ENCODE assay signal across 1 cellular context in the genomic region with DNA sequence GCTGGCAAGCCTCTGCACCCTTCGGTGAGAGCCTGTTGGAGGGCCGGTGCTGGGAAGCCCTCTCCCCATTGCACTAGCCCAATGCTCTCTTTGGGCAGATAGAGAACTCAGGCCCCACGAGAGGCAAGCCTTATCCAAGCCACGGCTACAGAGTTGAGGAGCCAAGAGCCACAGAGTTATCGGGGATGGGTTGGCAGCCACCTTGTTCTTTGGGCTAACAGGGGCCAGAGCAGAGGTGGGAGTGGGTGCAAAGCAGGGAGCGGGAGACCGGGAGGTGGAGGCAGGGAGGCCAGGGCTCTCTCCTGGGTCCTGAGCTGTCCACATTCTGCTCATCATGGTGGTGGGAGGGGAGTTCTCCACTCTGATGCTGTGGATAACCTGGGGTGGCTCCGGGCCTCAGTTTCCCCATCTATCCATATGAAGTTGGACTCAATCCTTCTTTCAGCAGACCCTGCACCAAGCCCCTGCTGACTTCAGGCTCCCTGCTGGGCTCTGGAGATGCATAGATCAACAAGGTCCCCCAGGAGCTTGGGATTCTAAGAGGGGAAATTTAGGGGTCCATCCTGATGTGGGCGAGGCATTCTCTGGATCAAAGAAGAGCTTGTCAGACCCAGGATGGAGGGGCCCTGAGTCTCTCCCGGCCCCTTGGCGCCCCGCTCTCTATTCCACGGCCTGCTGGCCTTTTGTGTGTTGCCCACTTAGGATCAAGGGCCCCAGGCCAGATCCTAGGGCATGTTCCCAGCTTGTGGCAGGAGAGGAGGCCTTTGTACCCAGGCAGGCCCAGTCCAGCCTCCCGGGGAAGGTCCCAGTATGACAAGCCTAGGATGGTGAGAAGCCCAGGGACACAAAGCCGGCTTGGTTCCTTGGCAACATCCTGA.
A peak's percentile ranks its signal among the peaks of the same experiment; 100 is the strongest.
TF ChIP-seq lines count a peak whose summit lies in the region.

No MANE protein-coding gene starts in this region.

TF ChIP-seq in HepG2, 621 proteins besides CTCF, POLR2A, EP300 and RAD21 (continued from another document and continues in another):
- no peak for TF ChIP-seq HOMEZ (CRISPR knock-in tag; IDR thresholded peaks at IDR 0.05; ENCODE audit: low read depth)
- peak; percentile 83 for TF ChIP-seq ZFX (CRISPR knock-in tag; IDR thresholded peaks at IDR 0.05; ENCODE audit: low read depth)
- TF ChIP-seq ATRX (CRISPR knock-in tag; IDR thresholded peaks at IDR 0.05; ENCODE audit: borderline replicate concordance): no peak
- no peak for TF ChIP-seq ZNF337 (CRISPR knock-in tag; IDR thresholded peaks at IDR 0.05; ENCODE audit: borderline replicate concordance, low read depth)
- no peak for TF ChIP-seq NR2F6 (IDR thresholded peaks at IDR 0.05)
- TF ChIP-seq NR2F6 (CRISPR knock-in tag; IDR thresholded peaks at IDR 0.05): peak; percentile 1; the same call in 1 of the 2 replicates
- TF ChIP-seq NFKBIZ (CRISPR knock-in tag; IDR thresholded peaks at IDR 0.05): no peak
- TF ChIP-seq, protein P1, sequence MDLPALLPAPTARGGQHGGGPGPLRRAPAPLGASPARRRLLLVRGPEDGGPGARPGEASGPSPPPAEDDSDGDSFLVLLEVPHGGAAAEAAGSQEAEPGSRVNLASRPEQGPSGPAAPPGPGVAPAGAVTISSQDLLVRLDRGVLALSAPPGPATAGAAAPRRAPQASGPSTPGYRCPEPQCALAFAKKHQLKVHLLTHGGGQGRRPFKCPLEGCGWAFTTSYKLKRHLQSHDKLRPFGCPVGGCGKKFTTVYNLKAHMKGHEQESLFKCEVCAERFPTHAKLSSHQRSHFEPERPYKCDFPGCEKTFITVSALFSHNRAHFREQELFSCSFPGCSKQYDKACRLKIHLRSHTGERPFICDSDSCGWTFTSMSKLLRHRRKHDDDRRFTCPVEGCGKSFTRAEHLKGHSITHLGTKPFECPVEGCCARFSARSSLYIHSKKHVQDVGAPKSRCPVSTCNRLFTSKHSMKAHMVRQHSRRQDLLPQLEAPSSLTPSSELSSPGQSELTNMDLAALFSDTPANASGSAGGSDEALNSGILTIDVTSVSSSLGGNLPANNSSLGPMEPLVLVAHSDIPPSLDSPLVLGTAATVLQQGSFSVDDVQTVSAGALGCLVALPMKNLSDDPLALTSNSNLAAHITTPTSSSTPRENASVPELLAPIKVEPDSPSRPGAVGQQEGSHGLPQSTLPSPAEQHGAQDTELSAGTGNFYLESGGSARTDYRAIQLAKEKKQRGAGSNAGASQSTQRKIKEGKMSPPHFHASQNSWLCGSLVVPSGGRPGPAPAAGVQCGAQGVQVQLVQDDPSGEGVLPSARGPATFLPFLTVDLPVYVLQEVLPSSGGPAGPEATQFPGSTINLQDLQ (CRISPR knock-in tag; IDR thresholded peaks at IDR 0.05): 0 out of 2 replicates have a peak, but pooled peaks have one; percentile 11
- no peak for TF ChIP-seq PCBP2 (optimal IDR thresholded peaks at IDR 0.05; ENCODE audit: low read depth, low read length, poor library complexity, severe bottlenecking)
- TF ChIP-seq FOSL2 (CRISPR knock-in tag; IDR thresholded peaks at IDR 0.05): no peak
- peak; percentile 45; the same call in 1 of the 2 replicates for TF ChIP-seq RFX1 (IDR thresholded peaks at IDR 0.05)
- TF ChIP-seq ATF7 (IDR thresholded peaks at IDR 0.05): no peak
- TF ChIP-seq ATF7 (CRISPR knock-in tag; IDR thresholded peaks at IDR 0.05): no peak
- TF ChIP-seq ZNF143 (CRISPR knock-in tag; IDR thresholded peaks at IDR 0.05): no peak; the same call in 1 of the 2 replicates
- no peak for TF ChIP-seq ELF1 (CRISPR knock-in tag; IDR thresholded peaks at IDR 0.05)
- no peak for TF ChIP-seq RARA (CRISPR knock-in tag; IDR thresholded peaks at IDR 0.05)
- 0 out of 2 replicates have a peak, but pooled peaks have one; percentile 66 for TF ChIP-seq ZNF296 (CRISPR knock-in tag; conservative IDR thresholded peaks at IDR 0.05)
- TF ChIP-seq ZNF530 (CRISPR knock-in tag; IDR thresholded peaks at IDR 0.05; ENCODE audit: low read depth): peak; percentile 44; the same call in 1 of the 2 replicates
- no peak for TF ChIP-seq ZNF788 (CRISPR knock-in tag; IDR thresholded peaks at IDR 0.05; ENCODE audit: borderline replicate concordance)
- no peak for TF ChIP-seq SRSF1 (optimal IDR thresholded peaks at IDR 0.05; ENCODE audit: low read depth, low read length)
- TF ChIP-seq, protein P2, sequence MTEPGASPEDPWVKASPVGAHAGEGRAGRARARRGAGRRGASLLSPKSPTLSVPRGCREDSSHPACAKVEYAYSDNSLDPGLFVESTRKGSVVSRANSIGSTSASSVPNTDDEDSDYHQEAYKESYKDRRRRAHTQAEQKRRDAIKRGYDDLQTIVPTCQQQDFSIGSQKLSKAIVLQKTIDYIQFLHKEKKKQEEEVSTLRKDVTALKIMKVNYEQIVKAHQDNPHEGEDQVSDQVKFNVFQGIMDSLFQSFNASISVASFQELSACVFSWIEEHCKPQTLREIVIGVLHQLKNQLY (CRISPR knock-in tag; IDR thresholded peaks at IDR 0.05): peak; percentile 37; the same call in 1 of the 2 replicates
- TF ChIP-seq TP53 (CRISPR knock-in tag; conservative IDR thresholded peaks at IDR 0.05): no peak
- peak; percentile 14; the same call in 1 of the 2 replicates for TF ChIP-seq ZNF557 (CRISPR knock-in tag; IDR thresholded peaks at IDR 0.05)
- TF ChIP-seq, protein P3, sequence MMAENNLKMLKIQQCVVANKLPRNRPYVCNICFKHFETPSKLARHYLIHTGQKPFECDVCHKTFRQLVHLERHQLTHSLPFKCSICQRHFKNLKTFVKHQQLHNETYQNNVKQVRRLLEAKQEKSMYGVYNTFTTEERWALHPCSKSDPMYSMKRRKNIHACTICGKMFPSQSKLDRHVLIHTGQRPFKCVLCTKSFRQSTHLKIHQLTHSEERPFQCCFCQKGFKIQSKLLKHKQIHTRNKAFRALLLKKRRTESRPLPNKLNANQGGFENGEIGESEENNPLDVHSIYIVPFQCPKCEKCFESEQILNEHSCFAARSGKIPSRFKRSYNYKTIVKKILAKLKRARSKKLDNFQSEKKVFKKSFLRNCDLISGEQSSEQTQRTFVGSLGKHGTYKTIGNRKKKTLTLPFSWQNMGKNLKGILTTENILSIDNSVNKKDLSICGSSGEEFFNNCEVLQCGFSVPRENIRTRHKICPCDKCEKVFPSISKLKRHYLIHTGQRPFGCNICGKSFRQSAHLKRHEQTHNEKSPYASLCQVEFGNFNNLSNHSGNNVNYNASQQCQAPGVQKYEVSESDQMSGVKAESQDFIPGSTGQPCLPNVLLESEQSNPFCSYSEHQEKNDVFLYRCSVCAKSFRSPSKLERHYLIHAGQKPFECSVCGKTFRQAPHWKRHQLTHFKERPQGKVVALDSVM (CRISPR knock-in tag; IDR thresholded peaks at IDR 0.05): peak; percentile 89
- TF ChIP-seq NR2C2 (CRISPR knock-in tag; IDR thresholded peaks at IDR 0.05; ENCODE audit: borderline replicate concordance): no peak
- TF ChIP-seq ZFY (CRISPR knock-in tag; IDR thresholded peaks at IDR 0.05): peak; percentile 67
- no peak for TF ChIP-seq TFE3 (CRISPR knock-in tag; IDR thresholded peaks at IDR 0.05)
- no peak for TF ChIP-seq FIP1L1 (IDR thresholded peaks at IDR 0.05; ENCODE audit: borderline replicate concordance, insufficient read depth, low read depth, low read length)
- TF ChIP-seq, protein P4, sequence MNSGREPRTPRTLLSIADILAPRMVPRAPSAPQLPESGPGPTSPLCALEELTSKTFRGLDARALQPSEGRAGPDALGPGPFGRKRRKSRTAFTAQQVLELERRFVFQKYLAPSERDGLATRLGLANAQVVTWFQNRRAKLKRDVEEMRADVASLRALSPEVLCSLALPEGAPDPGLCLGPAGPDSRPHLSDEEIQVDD (CRISPR knock-in tag; IDR thresholded peaks at IDR 0.05; ENCODE audit: borderline replicate concordance): no peak
- TF ChIP-seq, protein P5, sequence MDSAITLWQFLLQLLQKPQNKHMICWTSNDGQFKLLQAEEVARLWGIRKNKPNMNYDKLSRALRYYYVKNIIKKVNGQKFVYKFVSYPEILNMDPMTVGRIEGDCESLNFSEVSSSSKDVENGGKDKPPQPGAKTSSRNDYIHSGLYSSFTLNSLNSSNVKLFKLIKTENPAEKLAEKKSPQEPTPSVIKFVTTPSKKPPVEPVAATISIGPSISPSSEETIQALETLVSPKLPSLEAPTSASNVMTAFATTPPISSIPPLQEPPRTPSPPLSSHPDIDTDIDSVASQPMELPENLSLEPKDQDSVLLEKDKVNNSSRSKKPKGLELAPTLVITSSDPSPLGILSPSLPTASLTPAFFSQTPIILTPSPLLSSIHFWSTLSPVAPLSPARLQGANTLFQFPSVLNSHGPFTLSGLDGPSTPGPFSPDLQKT (CRISPR knock-in tag; IDR thresholded peaks at IDR 0.05; ENCODE audit: borderline replicate concordance): no peak
- no peak for TF ChIP-seq ZC3H4 (CRISPR knock-in tag; IDR thresholded peaks at IDR 0.05; ENCODE audit: borderline replicate concordance)
- no peak for TF ChIP-seq ZNF773 (CRISPR knock-in tag; IDR thresholded peaks at IDR 0.05; ENCODE audit: borderline replicate concordance)
- TF ChIP-seq THAP7 (CRISPR knock-in tag; IDR thresholded peaks at IDR 0.05): 0 out of 2 replicates have a peak, but pooled peaks have one; percentile 29
- TF ChIP-seq ZMAT3 (CRISPR knock-in tag; conservative IDR thresholded peaks at IDR 0.05): peak; percentile 9; the same call in 1 of the 2 replicates
- no peak for TF ChIP-seq ZNF256 (CRISPR knock-in tag; conservative IDR thresholded peaks at IDR 0.05)
- TF ChIP-seq CREB1 (IDR thresholded peaks at IDR 0.05): no peak
- TF ChIP-seq CREB1 (CRISPR knock-in tag; IDR thresholded peaks at IDR 0.05): no peak
- no peak for TF ChIP-seq ZNF10 (CRISPR knock-in tag; IDR thresholded peaks at IDR 0.05; ENCODE audit: borderline replicate concordance, low read depth)
- no peak for TF ChIP-seq ZSCAN21 (CRISPR knock-in tag; IDR thresholded peaks at IDR 0.05; ENCODE audit: borderline replicate concordance)
- TF ChIP-seq HMG20A (CRISPR knock-in tag; IDR thresholded peaks at IDR 0.05; ENCODE audit: borderline replicate concordance): no peak
- TF ChIP-seq ZNF772 (CRISPR knock-in tag; IDR thresholded peaks at IDR 0.05): 0 out of 2 replicates have a peak, but pooled peaks have one; percentile 1
- peak; percentile 47; the same call in 1 of the 2 replicates for TF ChIP-seq NFKB2 (CRISPR knock-in tag; IDR thresholded peaks at IDR 0.05; ENCODE audit: borderline replicate concordance)
- TF ChIP-seq ZNF333 (CRISPR knock-in tag; IDR thresholded peaks at IDR 0.05; ENCODE audit: borderline replicate concordance): no peak
- no peak for TF ChIP-seq ZNF3 (CRISPR knock-in tag; IDR thresholded peaks at IDR 0.05)
- no peak for TF ChIP-seq SAP130 (CRISPR knock-in tag; IDR thresholded peaks at IDR 0.05; ENCODE audit: low read depth)
- TF ChIP-seq UBTF (CRISPR knock-in tag; IDR thresholded peaks at IDR 0.05): peak; percentile 73; the same call in 1 of the 2 replicates
- TF ChIP-seq KLF9 (CRISPR knock-in tag; IDR thresholded peaks at IDR 0.05; ENCODE audit: low read depth): no peak
- no peak for TF ChIP-seq ZBTB44 (CRISPR knock-in tag; IDR thresholded peaks at IDR 0.05)
- peak; percentile 25; the same call in 1 of the 2 replicates for TF ChIP-seq ZNF558 (CRISPR knock-in tag; IDR thresholded peaks at IDR 0.05; ENCODE audit: borderline replicate concordance)
